ENCODE assay signal across 1 cellular context in the genomic region with DNA sequence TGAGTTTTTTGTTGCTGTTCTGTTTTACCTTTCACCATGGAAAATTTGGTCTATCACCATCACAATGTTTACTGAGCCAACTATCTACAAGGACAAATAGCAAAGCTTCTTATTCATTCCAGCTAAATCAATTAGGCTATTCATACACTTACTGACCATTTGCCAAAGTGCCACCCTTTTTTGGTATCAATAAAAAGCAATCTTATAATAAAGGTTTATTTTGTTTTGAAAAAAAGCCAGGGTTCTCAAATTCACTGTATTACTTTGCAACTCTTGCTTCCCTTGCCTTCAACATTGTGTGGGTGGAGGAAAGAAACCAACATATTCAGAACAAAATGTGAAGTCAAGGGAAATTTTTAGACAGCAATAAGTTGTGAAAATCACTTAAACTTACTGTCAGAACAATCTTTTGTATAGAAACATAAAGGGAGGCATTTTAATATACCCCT.
TF ChIP-seq lines count a peak whose summit lies in the region.

No MANE protein-coding gene starts in this region.

TF ChIP-seq in GM23338, 12 proteins besides CTCF, POLR2A, EP300 and RAD21 (continued from another document):
- no peak for TF ChIP-seq ZNF462 (CRISPR knock-in tag; IDR thresholded peaks at IDR 0.05)
- no peak for TF ChIP-seq CREB1 (CRISPR knock-in tag; IDR thresholded peaks at IDR 0.05; ENCODE audit: low read depth)
- TF ChIP-seq POLR2AphosphoS5 (IDR thresholded peaks at IDR 0.05; ENCODE audit: low read depth), result no peak
- TF ChIP-seq ETS1 (IDR thresholded peaks at IDR 0.05), result no peak
- no peak for TF ChIP-seq NANOG (IDR thresholded peaks at IDR 0.05; ENCODE audit: borderline replicate concordance)
